1 cellular context compared by ENCODE assay signal in genomic region chr7:23279819-23280525, GRCh38.
TF ChIP-seq lines count a peak whose summit lies in the region.

No MANE protein-coding gene starts in this region.

TF ChIP-seq in IMR-90, 13 proteins besides CTCF, POLR2A, EP300 and RAD21:
- TF ChIP-seq CEBPB (IDR thresholded peaks at IDR 0.05; ENCODE audit: low read depth, low read length) (no peak), MAZ (IDR thresholded peaks at IDR 0.05; ENCODE audit: borderline replicate concordance, low read depth, low read length) (no peak), NFE2L2 (IDR thresholded peaks at IDR 0.05; ENCODE audit: low read depth, low read length) (no peak), CHD1 (IDR thresholded peaks at IDR 0.05; ENCODE audit: low read depth, low read length) (no peak), RFX5 (IDR thresholded peaks at IDR 0.05; ENCODE audit: low read depth, low read length) (no peak), MXI1 (IDR thresholded peaks at IDR 0.05; ENCODE audit: borderline replicate concordance, low read depth, low read length) (no peak), USF2 (IDR thresholded peaks at IDR 0.05; ENCODE audit: low read depth, low read length) (no peak), SMC3 (IDR thresholded peaks at IDR 0.05; ENCODE audit: low read depth, low read length) (no peak), RCOR1 (IDR thresholded peaks at IDR 0.05; ENCODE audit: insufficient replicate concordance, low read length) (no peak), BHLHE40 (IDR thresholded peaks at IDR 0.05; ENCODE audit: low read depth, low read length) (no peak), ELK1 (IDR thresholded peaks at IDR 0.05; ENCODE audit: borderline replicate concordance, low read depth, low read length) (no peak), FOS (IDR thresholded peaks at IDR 0.05; ENCODE audit: low read depth, low read length) (no peak), MAFK (IDR thresholded peaks at IDR 0.05; ENCODE audit: low read depth, low read length) (no peak)
